Comparison of ENCODE assay signal across 12 cellular contexts in genomic region chr15:76163429-76164020, GRCh38.
DNase-seq lines count a peak whose midpoint lies in the region; ATAC-seq lines count a peak whose summit lies in the region.
"Had no signal": no experiment of that assay in that cellular context is flagged by ENCODE, and none has a peak within 500 bp of the region (broad histone marks: within the 10 kb centered on the region; RNA-seq: fewer than 3 reads in every experiment).

No MANE protein-coding gene starts in this region.

- H3K9me3 Mint-ChIP-seq in T-helper 2 cell treated with Interferon-gamma antibody and Interleukin-4, amounts not matched to agents 5 μg/mL and 100 μg/mL, for 36 hours: no peaks in the 10 kb centered on the region
- H3K9me3 Mint-ChIP-seq in activated T-helper 17 cell treated with anti-CD3 and anti-CD28 coated beads, Interleukin-2, amount 50 U/mL, for 72 hours: no peaks in the 10 kb centered on the region

- H3K4me3 Mint-ChIP-seq in T-helper 2 cell treated with Interferon-gamma antibody and Interleukin-4, amounts not matched to agents 5 μg/mL and 100 μg/mL, for 36 hours: no peak overlapping the region
- H3K4me3 Mint-ChIP-seq in activated T-helper 17 cell treated with anti-CD3 and anti-CD28 coated beads, Interleukin-2, amount 50 U/mL, for 72 hours: no peak overlapping the region

- no peaks in the 10 kb centered on the region for H3K4me1 Mint-ChIP-seq in T-helper 2 cell treated with Interferon-gamma antibody and Interleukin-4, amounts not matched to agents 5 μg/mL and 100 μg/mL, for 36 hours (ENCODE audit: low read depth)
- no peaks in the 10 kb centered on the region for H3K4me1 Mint-ChIP-seq in activated T-helper 17 cell treated with anti-CD3 and anti-CD28 coated beads, Interleukin-2, amount 50 U/mL, for 72 hours

- DNase-seq in GM04504 (ENCODE audit: low read depth): peak; percentile 69
- peak; percentile 29 for DNase-seq in SKM-1 (lab: John Stamatoyannopoulos, UW; ENCODE audit: unreplicated experiment)
- DNase-seq in left cardiac atrium: peak; percentile 79
- DNase-seq in retina: peak; percentile 45
- DNase-seq in T-helper 2 cell treated with Interferon-gamma antibody and Interleukin-4, amounts not matched to agents 5 μg/mL and 100 μg/mL, for 36 hours (ENCODE audit: low spot score): no peak
- DNase-seq in activated CD4-positive, alpha-beta T cell treated with anti-CD3 and anti-CD28 coated beads, Interleukin-2, amount 50 U/mL, for 1 hour: no peak
- DNase-seq: activated naive CD4-positive, alpha-beta T cell treated with Interleukin-2 at 50 U/mL for 16 hours; erythroblast; NCI-H2029; T-helper 2 cell had no signal

- H3K27ac Mint-ChIP-seq in T-helper 2 cell treated with Interferon-gamma antibody and Interleukin-4, amounts not matched to agents 5 μg/mL and 100 μg/mL, for 36 hours: no peak overlapping the region
- no peak overlapping the region for H3K27ac Mint-ChIP-seq in activated T-helper 17 cell treated with anti-CD3 and anti-CD28 coated beads, Interleukin-2, amount 50 U/mL, for 72 hours

- H3K36me3 Mint-ChIP-seq in T-helper 2 cell treated with Interferon-gamma antibody and Interleukin-4, amounts not matched to agents 5 μg/mL and 100 μg/mL, for 36 hours (ENCODE audit: low read depth): no peaks in the 10 kb centered on the region
- no peaks in the 10 kb centered on the region for H3K36me3 Mint-ChIP-seq in activated T-helper 17 cell treated with anti-CD3 and anti-CD28 coated beads, Interleukin-2, amount 50 U/mL, for 72 hours (ENCODE audit: low read depth)

- intact Hi-C loops in left cardiac atrium (cut with DNase I): no loop called here

- ATAC-seq in left cardiac atrium (peak; percentile 81 to 82), GM19023 (IDR thresholded peaks at IDR 0.05; ENCODE audit: unreplicated experiment) (no peak)
- no peak for ATAC-seq in activated T-helper 17 cell treated with anti-CD3 and anti-CD28 coated beads, Interleukin-2, amount 50 U/mL, for 72 hours (replicated peaks)

- no peaks in the 10 kb centered on the region for H3K27me3 Mint-ChIP-seq in T-helper 2 cell treated with Interferon-gamma antibody and Interleukin-4, amounts not matched to agents 5 μg/mL and 100 μg/mL, for 36 hours (ENCODE audit: low read depth)
- no peaks in the 10 kb centered on the region for H3K27me3 Mint-ChIP-seq in activated T-helper 17 cell treated with anti-CD3 and anti-CD28 coated beads, Interleukin-2, amount 50 U/mL, for 72 hours

Comparison
In these comparisons a context has a peak if more than half of its experiments do, and no peak if none do; other contexts are left out.
1. DNase-seq: peak in GM04504 (single experiment), SKM-1 (single experiment), left cardiac atrium (single experiment) and retina (single experiment); none in T-helper 2 cell treated with Interferon-gamma antibody and Interleukin-4, amounts not matched to agents 5 μg/mL and 100 μg/mL, for 36 hours (single experiment) and activated CD4-positive, alpha-beta T cell treated with anti-CD3 and anti-CD28 coated beads, Interleukin-2, amount 50 U/mL, for 1 hour (single experiment).
2. ATAC-seq: peak in left cardiac atrium (2 of 2); none in GM19023 (single experiment) and activated T-helper 17 cell treated with anti-CD3 and anti-CD28 coated beads, Interleukin-2, amount 50 U/mL, for 72 hours (single experiment).